ENCODE assay signal across 13 cellular contexts in the genomic region with DNA sequence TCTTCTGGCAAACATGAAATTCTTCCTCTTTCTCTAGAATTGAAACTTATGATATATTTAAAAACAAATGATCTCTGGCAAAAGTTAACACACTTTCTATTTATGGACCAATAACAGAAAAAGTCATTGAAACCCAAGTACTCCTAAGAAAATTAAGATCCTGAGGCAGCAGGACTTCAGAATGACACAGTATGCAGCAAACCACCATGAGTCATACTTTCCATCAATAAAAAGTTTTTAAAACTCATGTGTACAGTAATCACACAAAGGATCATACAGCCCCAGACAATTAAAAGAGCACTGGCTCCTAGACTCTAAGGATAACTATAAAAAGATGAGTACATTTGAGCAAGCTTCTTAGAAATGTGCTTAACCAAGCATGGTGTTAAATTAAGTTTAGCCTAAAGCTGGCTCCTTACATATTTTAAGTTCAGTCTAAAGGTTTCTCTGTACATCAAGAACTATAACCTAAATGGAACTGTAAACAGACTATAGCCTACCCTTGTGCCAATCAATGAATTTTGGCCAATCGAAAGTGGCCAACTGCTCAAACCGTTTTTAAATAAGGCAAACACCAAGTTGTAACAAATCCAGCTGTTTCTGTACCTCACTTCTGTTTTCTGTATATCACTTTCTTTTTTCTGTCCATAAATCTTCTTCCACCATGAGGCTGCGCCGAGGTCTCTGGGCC.
DNase-seq lines count a peak whose midpoint lies in the region; ATAC-seq and FAIRE-seq lines count a peak whose summit lies in the region.
"Had no signal": no experiment of that assay in that cellular context is flagged by ENCODE, and none has a peak within 500 bp of the region (broad histone marks: within the 10 kb centered on the region; RNA-seq: fewer than 3 reads in every experiment).

No MANE protein-coding gene starts in this region.

- peak overlapping the region; percentile 89 for H3K27ac ChIP-seq in SK-N-MC

- DNase-seq in activated naive CD4-positive, alpha-beta T cell treated with anti-CD3 and anti-CD28 coated beads, Interleukin-2, amount 50 U/mL, for 72 hours (ENCODE audit: low spot score in 2 of 2): no peak
- no peak for DNase-seq in activated naive CD4-positive, alpha-beta T cell treated with Interleukin-2 at 50 U/mL for 16 hours
- peak; percentile 83 for DNase-seq in SK-N-MC (ENCODE audit: low read depth, low spot score)
- peak; percentile 71 for DNase-seq in fibroblast of the conjunctiva (ENCODE audit: low read depth)
- DNase-seq in urothelium cell line (ENCODE audit: low spot score): peak; percentile 62
- DNase-seq in NCI-H226: no peak
- no peak for DNase-seq in NCI-H345 (lab: John Stamatoyannopoulos, UW)
- DNase-seq in stimulated activated CD4-positive, alpha-beta T cell treated with anti-CD3 and anti-CD28 coated beads, Interleukin-4, amount 100 ng/mL, for 4 hours: no peak
- DNase-seq: activated gamma-delta T cell, heart right ventricle, MM.1S had no signal

- H3K9me3 Mint-ChIP-seq in activated naive CD4-positive, alpha-beta T cell treated with anti-CD3 and anti-CD28 coated beads, Interleukin-2, amount 50 U/mL, for 72 hours: no peaks in the 10 kb centered on the region

- peak overlapping the region in 1 of 2 donors; percentile 27 for H3K27ac Mint-ChIP-seq in activated naive CD4-positive, alpha-beta T cell treated with anti-CD3 and anti-CD28 coated beads, Interleukin-2, amount 50 U/mL, for 72 hours
- H3K27ac Mint-ChIP-seq: B cell had no signal

- ATAC-seq in activated naive CD4-positive, alpha-beta T cell treated with anti-CD3 and anti-CD28 coated beads, Interleukin-2, amount 50 U/mL, for 72 hours: peak; percentile 16 to 74
- ATAC-seq: heart right ventricle had no signal

- no peak for FAIRE-seq in urothelium cell line (lab: Jason Lieb, UNC)
- FAIRE-seq: GM18507 had no signal

- no peak overlapping the region for H3K4me3 ChIP-seq in SK-N-MC
- H3K4me3 ChIP-seq: heart right ventricle had no signal

- no peaks in the 10 kb centered on the region for H3K36me3 ChIP-seq in SK-N-MC (ENCODE audit: insufficient read depth, low read length)
- H3K36me3 ChIP-seq: heart right ventricle had no signal

- H3K9ac ChIP-seq in SK-N-MC (ENCODE audit: insufficient read length): peak overlapping the region; percentile 51

- no peaks in the 10 kb centered on the region for H3K9me3 ChIP-seq in SK-N-MC (ENCODE audit: low read depth, low read length)

- no peaks in the 10 kb centered on the region for H3K36me3 Mint-ChIP-seq in activated naive CD4-positive, alpha-beta T cell treated with anti-CD3 and anti-CD28 coated beads, Interleukin-2, amount 50 U/mL, for 72 hours

Comparison
In these comparisons a context has a peak if more than half of its experiments do, and no peak if none do; other contexts are left out.
1. DNase-seq: peak in SK-N-MC (single experiment), fibroblast of the conjunctiva (single experiment) and urothelium cell line (single experiment); none in activated naive CD4-positive, alpha-beta T cell treated with anti-CD3 and anti-CD28 coated beads, Interleukin-2, amount 50 U/mL, for 72 hours (0 of 2), activated naive CD4-positive, alpha-beta T cell treated with Interleukin-2 at 50 U/mL for 16 hours (single experiment), NCI-H226 (single experiment), NCI-H345 (single experiment) and stimulated activated CD4-positive, alpha-beta T cell treated with anti-CD3 and anti-CD28 coated beads, Interleukin-4, amount 100 ng/mL, for 4 hours (0 of 2).